In the genomic region with DNA sequence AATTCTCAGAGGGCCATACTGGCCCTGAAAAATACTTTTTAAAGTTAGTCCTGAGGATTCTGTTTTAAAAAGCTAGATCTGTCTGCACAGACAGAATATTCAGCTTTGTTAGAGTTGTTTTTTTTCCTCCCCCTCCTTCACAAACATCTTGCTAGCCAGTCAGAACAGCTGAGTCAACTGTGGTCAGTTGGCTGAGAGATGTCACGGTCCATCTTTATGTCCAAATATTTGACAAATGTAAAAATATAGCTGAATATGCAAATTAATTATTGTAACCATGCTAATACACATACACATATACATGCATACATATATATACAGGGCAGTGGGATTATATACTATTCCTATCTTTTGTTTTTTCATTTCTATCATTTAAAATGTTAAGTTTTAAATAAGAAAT, we compare ENCODE assay signal across 1 cellular context.
TF ChIP-seq lines count a peak whose summit lies in the region.

No MANE protein-coding gene starts in this region.

TF ChIP-seq in IMR-90, 13 proteins besides CTCF, POLR2A, EP300 and RAD21 (continued from another document):
- TF ChIP-seq, protein P1, sequence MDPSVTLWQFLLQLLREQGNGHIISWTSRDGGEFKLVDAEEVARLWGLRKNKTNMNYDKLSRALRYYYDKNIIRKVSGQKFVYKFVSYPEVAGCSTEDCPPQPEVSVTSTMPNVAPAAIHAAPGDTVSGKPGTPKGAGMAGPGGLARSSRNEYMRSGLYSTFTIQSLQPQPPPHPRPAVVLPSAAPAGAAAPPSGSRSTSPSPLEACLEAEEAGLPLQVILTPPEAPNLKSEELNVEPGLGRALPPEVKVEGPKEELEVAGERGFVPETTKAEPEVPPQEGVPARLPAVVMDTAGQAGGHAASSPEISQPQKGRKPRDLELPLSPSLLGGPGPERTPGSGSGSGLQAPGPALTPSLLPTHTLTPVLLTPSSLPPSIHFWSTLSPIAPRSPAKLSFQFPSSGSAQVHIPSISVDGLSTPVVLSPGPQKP (IDR thresholded peaks at IDR 0.05; ENCODE audit: borderline replicate concordance, low read depth, low read length) = no peak
